In the genomic region with DNA sequence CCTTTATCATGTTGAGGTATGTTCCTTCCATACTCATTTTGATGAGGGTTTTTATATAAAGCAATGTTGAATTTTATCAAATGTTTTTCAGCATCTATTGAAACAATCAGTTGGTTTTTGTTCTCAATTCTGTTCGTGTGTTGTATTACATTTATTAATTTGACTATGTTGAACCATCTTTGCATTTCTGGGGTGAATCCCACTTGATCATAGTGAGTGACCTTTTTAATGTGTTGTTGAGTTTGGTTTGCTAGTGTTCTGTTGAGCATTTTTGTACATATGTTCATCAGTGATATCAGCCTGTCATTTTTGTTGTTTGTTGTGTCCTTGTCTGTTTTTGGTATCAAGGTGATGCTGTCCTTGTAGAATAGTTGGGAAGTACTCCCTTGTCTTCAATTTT, we compare ENCODE assay signal across 10 cellular contexts.
"Had no signal": no experiment of that assay in that cellular context is flagged by ENCODE, and none has a peak within 500 bp of the region (broad histone marks: within the 10 kb centered on the region; RNA-seq: fewer than 3 reads in every experiment).

No MANE protein-coding gene starts in this region.

- ATAC-seq: HCT116, HepG2 had no signal

- FAIRE-seq: HepG2 had no signal

- H3K4me3 Mint-ChIP-seq: HFFc6, IgD-negative memory B cell had no signal

- H3K4me3 ChIP-seq: GM23248, HAP-1 had no signal

- H3K9me3 ChIP-seq: HAP-1 had no signal

- H3K36me3 Mint-ChIP-seq: IgD-negative memory B cell had no signal

- H3K36me3 ChIP-seq: HAP-1 had no signal

- H3K27ac Mint-ChIP-seq: HFFc6, IgD-negative memory B cell had no signal

- H2AFZ ChIP-seq: GM23248 had no signal

- DNase-seq: GM23248, GOT3, H7, HFFc6, KG1 had no signal

- H3K27ac ChIP-seq: GM23248, HL-60 had no signal

- H3K4me1 ChIP-seq: HAP-1 had no signal

- H3K9ac ChIP-seq: GM23248 had no signal
